ENCODE assay signal across 1 cellular context in genomic region chr6:167937948-167938911, GRCh38.
TF ChIP-seq lines count a peak whose summit lies in the region.

No MANE protein-coding gene starts in this region.

TF ChIP-seq in GM23338, 12 proteins besides CTCF, POLR2A, EP300 and RAD21 (continued from another document):
- TF ChIP-seq ZNF462 (CRISPR knock-in tag; IDR thresholded peaks at IDR 0.05) (no peak), EZH2 (IDR thresholded peaks at IDR 0.05; ENCODE audit: low read depth, unreplicated experiment) (no peak), ZNF331 (CRISPR knock-in tag; IDR thresholded peaks at IDR 0.05; ENCODE audit: low read depth) (no peak), REST (IDR thresholded peaks at IDR 0.05; ENCODE audit: unreplicated experiment) (no peak)
